8 cellular contexts compared by ENCODE assay signal in genomic region chr11:70202898-70203748, GRCh38. TPM values are rescaled to one million over a fixed set of nuclear protein-coding genes. Genes with fewer than 3 reads are reported as not detected.
A peak's percentile ranks its signal among the peaks of the same experiment; 100 is the strongest.
DNase-seq lines count a peak whose midpoint lies in the region; ATAC-seq, FAIRE-seq and TF ChIP-seq lines count a peak whose summit lies in the region.

FADD (plus strand) TSS chr11:70203296; CDS start chr11:70203460, 164 bp downstream.

- H3K9me3 Mint-ChIP-seq in astrocyte (ENCODE audit: unreplicated experiment), result no peaks in the 10 kb centered on the region

- no peak for FAIRE-seq in astrocyte (lab: Jason Lieb, UNC)

- H3K36me3 Mint-ChIP-seq in astrocyte (ENCODE audit: low read depth, unreplicated experiment), result peaks cover 11% of the 10 kb centered on the region

- H3K4me2 ChIP-seq in astrocyte (ENCODE audit: low read length) (peak within 1 kb of the TSS; percentile 88), hepatocyte (peak within 1 kb of the TSS; percentile 94)

- H3K27ac ChIP-seq in astrocyte (ENCODE audit: low read depth, low read length), result peak within 1 kb of the TSS; percentile 97
- peak within 1 kb of the TSS; percentile 96 for H3K27ac ChIP-seq in hepatocyte

- peak within 1 kb of the TSS; percentile 94 for H3K9ac ChIP-seq in astrocyte (ENCODE audit: low read length)

- H3K27ac Mint-ChIP-seq in astrocyte (ENCODE audit: unreplicated experiment), result peak within 1 kb of the TSS; percentile 95

- TF ChIP-seq CTCF in GM13977 (IDR thresholded peaks at IDR 0.05; ENCODE audit: extremely low read depth, insufficient read depth, missing control alignments) (no peak), astrocyte (IDR thresholded peaks at IDR 0.05; ENCODE audit: insufficient read depth, low read depth, low read length) (no peak), hepatocyte (IDR thresholded peaks at IDR 0.05; ENCODE audit: poor library complexity) (no peak)

- peaks cover 14% of the 10 kb centered on the region for H3K36me3 ChIP-seq in astrocyte (ENCODE audit: insufficient read depth, low read length)
- no peaks in the 10 kb centered on the region for H3K36me3 ChIP-seq in hepatocyte (replicated peaks; ENCODE audit: insufficient read depth, low read depth)

- H4K20me1 ChIP-seq in astrocyte (ENCODE audit: insufficient read depth, low read length) (peaks cover 42% of the 10 kb centered on the region), hepatocyte (ENCODE audit: insufficient read depth, poor library complexity, severe bottlenecking) (peaks cover 17% of the 10 kb centered on the region)

- peak within 1 kb of the TSS; percentile 92 for H3K4me3 Mint-ChIP-seq in astrocyte (ENCODE audit: unreplicated experiment)

- no peaks in the 10 kb centered on the region for H3K27me3 ChIP-seq in astrocyte (ENCODE audit: insufficient read depth, low read length)
- no peaks in the 10 kb centered on the region for H3K27me3 ChIP-seq in hepatocyte

- peaks cover 23% of the 10 kb centered on the region for H3K4me1 Mint-ChIP-seq in astrocyte (ENCODE audit: low read depth, unreplicated experiment)

- H3K27me3 Mint-ChIP-seq in astrocyte (ENCODE audit: low read depth, unreplicated experiment), result no peaks in the 10 kb centered on the region

- peak; percentile 62 for ATAC-seq in HG02840 (IDR thresholded peaks at IDR 0.05; ENCODE audit: low FRiP score, unreplicated experiment)

- H3K9me3 ChIP-seq in astrocyte (ENCODE audit: insufficient read depth, low read depth, low read length) (no peaks in the 10 kb centered on the region), hepatocyte (ENCODE audit: low read depth) (no peaks in the 10 kb centered on the region)

- DNase-seq in GM13977 (ENCODE audit: low spot score) (peak; percentile 96), NCI-H1694 (lab: John Stamatoyannopoulos, UW) (peak; percentile 77), T-helper 22 cell (ENCODE audit: low read depth) (peak; percentile 83), astrocyte (ENCODE audit: low read depth) (peak; percentile 74), hepatocyte (ENCODE audit: low spot score) (peak; percentile 97), retina (peak; percentile 97), cortex of kidney (lab: John Stamatoyannopoulos, UW) (no peak)

- H3K4me3 ChIP-seq in astrocyte (ENCODE audit: insufficient read depth, low read depth, low read length), result peak within 1 kb of the TSS; percentile 80
- H3K4me3 ChIP-seq in hepatocyte, result peak within 1 kb of the TSS; percentile 49

- peaks cover 21% of the 10 kb centered on the region for H3K4me1 ChIP-seq in astrocyte (ENCODE audit: insufficient read depth, low read length)
- H3K4me1 ChIP-seq in hepatocyte (ENCODE audit: insufficient read depth), result peaks cover 12% of the 10 kb centered on the region

- WGBS in hepatocyte (ENCODE audit: low lambda C conversion rate, missing lambda C conversion rate), result under 1% methylated on average over 91 of the region's 91 CpGs

- no peaks in the 10 kb centered on the region for H3K9me2 ChIP-seq in hepatocyte (replicated peaks; ENCODE audit: insufficient read depth)

- H2AFZ ChIP-seq in astrocyte (ENCODE audit: low read depth, low read length), result peak within 1 kb of the TSS; percentile 78
- peak within 1 kb of the TSS; percentile 80 for H2AFZ ChIP-seq in hepatocyte

- H3K79me2 ChIP-seq in astrocyte (ENCODE audit: insufficient read depth, low read length), result peaks cover 46% of the 10 kb centered on the region
- H3K79me2 ChIP-seq in hepatocyte, result peaks cover 30% of the 10 kb centered on the region

- in situ Hi-C loops in GM13977 (cut with MboI; ENCODE audit: low pct_unique_long_range_greater_than_20kb, low sequenced_read_pairs, unreplicated experiment), result no loop called here

RNA-seq across cellular contexts. Expression of gene FADD, which starts in this region (rescaled TPM):
- total RNA-seq in astrocyte, result 37.8 and 40.8 TPM in 2 replicates
- 29.1 and 29.6 TPM in 2 replicates for total RNA-seq in hepatocyte
- 36.1 and 38.2 TPM in 2 replicates for polyA plus RNA-seq in hepatocyte
